Comparison of ENCODE assay signal across 13 cellular contexts in the genomic region with DNA sequence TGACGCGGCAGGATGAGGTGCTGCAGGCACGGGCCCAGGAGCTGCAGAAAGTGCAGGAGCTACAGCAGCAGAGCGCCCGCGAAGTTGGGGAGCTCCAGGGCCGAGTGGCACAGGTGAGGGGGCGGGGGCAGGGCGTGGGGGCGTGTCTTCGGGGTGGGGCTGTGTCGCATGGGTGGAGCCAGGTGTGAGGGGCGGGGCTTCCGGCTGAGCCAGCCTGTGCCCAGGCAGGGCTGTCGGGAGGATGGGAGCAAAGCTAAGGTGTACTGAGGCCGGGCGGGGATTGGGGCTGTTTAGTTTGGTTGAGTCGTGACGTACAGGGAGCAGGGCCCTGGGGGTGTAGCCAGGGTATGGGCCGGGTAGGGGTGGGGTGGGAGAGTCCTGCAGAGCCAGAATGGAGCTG.
DNase-seq lines count a peak whose midpoint lies in the region; ATAC-seq lines count a peak whose summit lies in the region.
"Had no signal": no experiment of that assay in that cellular context is flagged by ENCODE, and none has a peak within 500 bp of the region (broad histone marks: within the 10 kb centered on the region; RNA-seq: fewer than 3 reads in every experiment).

No MANE protein-coding gene starts in this region.

- H3K4me3 ChIP-seq in effector memory CD4-positive, alpha-beta T cell (ENCODE audit: insufficient read depth, low read depth, low read length, poor library complexity, severe bottlenecking) = no peak overlapping the region
- H3K4me3 ChIP-seq: HAP-1 had no signal

- no peaks in the 10 kb centered on the region for H3K36me3 ChIP-seq in effector memory CD4-positive, alpha-beta T cell (ENCODE audit: control insufficient read depth, insufficient read depth, low read length)
- H3K36me3 ChIP-seq: HAP-1 had no signal

- no peak for DNase-seq in left ventricle myocardium superior
- no peak for DNase-seq in Right ventricle myocardium superior
- DNase-seq in activated T-cell treated with anti-CD3 and anti-CD28 coated beads, Interleukin-2, amount 50 U/mL, for 4 hours = peak; percentile 16
- peak; percentile 63 for DNase-seq in mucosa of gallbladder (ENCODE audit: low spot score)
- no peak for DNase-seq in effector memory CD4-positive, alpha-beta T cell
- DNase-seq: C1 segment of cervical spinal cord, NCI-H2227 treated with DMSO at 0.1 percent for 48 hours had no signal

- H3K27me3 Mint-ChIP-seq in activated T-cell treated with anti-CD3 and anti-CD28 coated beads, Interleukin-2, amount 50 U/mL, for 4 hours (ENCODE audit: low read depth) = peaks cover 27% of the 10 kb centered on the region

- H3K27ac ChIP-seq in effector memory CD4-positive, alpha-beta T cell (ENCODE audit: insufficient read depth, low read length, poor library complexity, severe bottlenecking) = no peak overlapping the region

- no peaks in the 10 kb centered on the region for H3K4me1 Mint-ChIP-seq in activated T-cell treated with anti-CD3 and anti-CD28 coated beads, Interleukin-2, amount 50 U/mL, for 4 hours (ENCODE audit: low read depth)
- H3K4me1 Mint-ChIP-seq: activated naive CD4-positive, alpha-beta T cell treated with anti-CD3 and anti-CD28 coated beads, Interleukin-2, amount 50 U/mL, for 24 hours had no signal

- H3K4me1 ChIP-seq in effector memory CD4-positive, alpha-beta T cell (ENCODE audit: control insufficient read depth, insufficient read depth, low read length, poor library complexity, severe bottlenecking) = no peaks in the 10 kb centered on the region
- H3K4me1 ChIP-seq: HAP-1 had no signal

- H3K9me3 ChIP-seq in effector memory CD4-positive, alpha-beta T cell (ENCODE audit: control insufficient read depth, low read length) = no peaks in the 10 kb centered on the region
- H3K9me3 ChIP-seq: HAP-1 had no signal

- intact Hi-C loops in left ventricle myocardium superior (cut with micrococcal nuclease) = no loop called here
- intact Hi-C loops in Right ventricle myocardium superior (cut with DNase I) = no loop called here

- H3K4me3 Mint-ChIP-seq in activated T-cell treated with anti-CD3 and anti-CD28 coated beads, Interleukin-2, amount 50 U/mL, for 4 hours = no peak overlapping the region
- H3K4me3 Mint-ChIP-seq: activated naive CD4-positive, alpha-beta T cell treated with anti-CD3 and anti-CD28 coated beads, Interleukin-2, amount 50 U/mL, for 24 hours; stimulated activated naive CD8-positive, alpha-beta T cell treated with anti-CD3 and anti-CD28 coated beads, Interleukin-15, Interleukin-2, amounts not matched to agents 100 ng/mL and 50 ng/mL, for 24 hours had no signal

- H3K36me3 Mint-ChIP-seq in activated T-cell treated with anti-CD3 and anti-CD28 coated beads, Interleukin-2, amount 50 U/mL, for 4 hours (ENCODE audit: insufficient read depth) = no peaks in the 10 kb centered on the region
- H3K36me3 Mint-ChIP-seq: activated naive CD4-positive, alpha-beta T cell treated with anti-CD3 and anti-CD28 coated beads, Interleukin-2, amount 50 U/mL, for 24 hours had no signal

- no peaks in the 10 kb centered on the region for H3K9me3 Mint-ChIP-seq in activated T-cell treated with anti-CD3 and anti-CD28 coated beads, Interleukin-2, amount 50 U/mL, for 4 hours
- H3K9me3 Mint-ChIP-seq: activated naive CD4-positive, alpha-beta T cell treated with anti-CD3 and anti-CD28 coated beads, Interleukin-2, amount 50 U/mL, for 24 hours; stimulated activated naive CD8-positive, alpha-beta T cell treated with anti-CD3 and anti-CD28 coated beads, Interleukin-15, Interleukin-2, amounts not matched to agents 100 ng/mL and 50 ng/mL, for 24 hours had no signal

- peak; percentile 24 for ATAC-seq in left ventricle myocardium superior
- no peak for ATAC-seq in Right ventricle myocardium superior (ENCODE audit: poor library complexity)
- ATAC-seq in activated T-cell treated with anti-CD3 and anti-CD28 coated beads, Interleukin-2, amount 50 U/mL, for 4 hours = peak; percentile 34 to 38
- ATAC-seq in GM21619 (IDR thresholded peaks at IDR 0.05; ENCODE audit: unreplicated experiment) = no peak
- no peak for ATAC-seq in HG03108 (IDR thresholded peaks at IDR 0.05; ENCODE audit: unreplicated experiment)
- no peak for ATAC-seq in HG02852 (IDR thresholded peaks at IDR 0.05; ENCODE audit: unreplicated experiment)

- H3K27me3 ChIP-seq in effector memory CD4-positive, alpha-beta T cell (replicated peaks; ENCODE audit: control insufficient read depth, insufficient read depth, low read length, poor library complexity, severe bottlenecking) = peaks cover 3% of the 10 kb centered on the region

Comparison
In these comparisons a context has a peak if more than half of its experiments do, and no peak if none do; other contexts are left out.
1. ATAC-seq: peak in left ventricle myocardium superior (single experiment) and activated T-cell treated with anti-CD3 and anti-CD28 coated beads, Interleukin-2, amount 50 U/mL, for 4 hours (2 of 2); none in Right ventricle myocardium superior (single experiment), GM21619 (single experiment), HG03108 (single experiment) and HG02852 (single experiment).
2. DNase-seq: peak in activated T-cell treated with anti-CD3 and anti-CD28 coated beads, Interleukin-2, amount 50 U/mL, for 4 hours (single experiment) and mucosa of gallbladder (single experiment); none in left ventricle myocardium superior (single experiment), Right ventricle myocardium superior (single experiment) and effector memory CD4-positive, alpha-beta T cell (0 of 3).